In genomic region chr12:80477521-80478145, GRCh38 we compare ENCODE assay signal across 10 cellular contexts. TPM values are rescaled to one million over a fixed set of nuclear protein-coding genes. Genes with fewer than 3 reads are reported as not detected.
"Had no signal": no experiment of that assay in that cellular context is flagged by ENCODE, and none has a peak within 500 bp of the region (broad histone marks: within the 10 kb centered on the region; RNA-seq: fewer than 3 reads in every experiment).

No MANE protein-coding gene starts in this region.

RNA-seq across cellular contexts. Expression of gene PTPRQ, which starts 33.6 kb away (rescaled TPM):
- total RNA-seq: activated CD4-positive, alpha-beta T cell treated with anti-CD3 and anti-CD28 coated beads, Interleukin-2, amount 10 ng/mL, durations not matched to agents 24 days and 14 days; activated CD8-positive, alpha-beta memory T cell treated with anti-CD3 and anti-CD28 coated beads for 36 hours; activated CD8-positive, alpha-beta T cell treated with anti-CD3 and anti-CD28 coated beads for 36 hours; activated naive CD8-positive, alpha-beta T cell treated with anti-CD3 and anti-CD28 coated beads for 36 hours; activated T-cell treated with anti-CD3 and anti-CD28 coated beads, Interleukin-2, amount 50 U/mL, for 72 hours; activated T-helper 17 cell treated with anti-CD3 and anti-CD28 coated beads, Interleukin-2, amount 50 U/mL, for 72 hours; OCI-LY7; PC-9; T-helper 1 cell treated with Interleukin-12 subunit alpha and Interleukin-12 subunit beta and Interleukin-4 antibody, amounts not matched to agents 30 ng/mL and 1 ng/mL, for 36 hours; T-helper 2 cell treated with Interferon-gamma antibody and Interleukin-4, amounts not matched to agents 100 ng/mL and 5 ng/mL, for 36 hours had no signal
